ENCODE assay signal across 10 cellular contexts in genomic region chr17:81902653-81903414, GRCh38. TPM values are rescaled to one million over a fixed set of nuclear protein-coding genes. Genes with fewer than 3 reads are reported as not detected.
DNase-seq lines count a peak whose midpoint lies in the region; ATAC-seq lines count a peak whose summit lies in the region.
"Had no signal": no experiment of that assay in that cellular context is flagged by ENCODE, and none has a peak within 500 bp of the region (broad histone marks: within the 10 kb centered on the region; RNA-seq: fewer than 3 reads in every experiment).

No MANE protein-coding gene starts in this region.

- no peak overlapping the region for H3K27ac Mint-ChIP-seq in activated T-cell treated with anti-CD3 and anti-CD28 coated beads, Interleukin-2, amount 50 U/mL, for 72 hours
- no peak overlapping the region for H3K27ac Mint-ChIP-seq in effector memory CD8-positive, alpha-beta T cell

- peak overlapping the region; percentile 74 for H4K8ac ChIP-seq in mesenchymal stem cell (ENCODE audit: low read length)

- H3K4me2 ChIP-seq in mesenchymal stem cell (ENCODE audit: low read length, poor library complexity, severe bottlenecking) = peak overlapping the region; percentile 70

- H3K4ac ChIP-seq in mesenchymal stem cell (ENCODE audit: low read depth in 1 of 2, low read length in 2 of 2) = peak overlapping the region in 1 of 2 experiments; percentile 64

- no peak overlapping the region for H2BK120ac ChIP-seq in mesenchymal stem cell (ENCODE audit: low read depth, low read length)

- H3K9me3 Mint-ChIP-seq in activated T-cell treated with anti-CD3 and anti-CD28 coated beads, Interleukin-2, amount 50 U/mL, for 72 hours = no peaks in the 10 kb centered on the region
- H3K9me3 Mint-ChIP-seq in effector memory CD8-positive, alpha-beta T cell = no peaks in the 10 kb centered on the region

- peak overlapping the region; percentile 34 for H2AFZ ChIP-seq in mesenchymal stem cell (ENCODE audit: low read depth, low read length)

- H3K36me3 Mint-ChIP-seq in activated T-cell treated with anti-CD3 and anti-CD28 coated beads, Interleukin-2, amount 50 U/mL, for 72 hours (ENCODE audit: insufficient read depth in 2 of 2) = peaks cover 0 to 6% of the 10 kb centered on the region in 2 donors
- H3K36me3 Mint-ChIP-seq in effector memory CD8-positive, alpha-beta T cell (ENCODE audit: insufficient read depth) = peaks cover 19% of the 10 kb centered on the region

- H3K23ac ChIP-seq in mesenchymal stem cell (ENCODE audit: low read length in 2 of 2) = peak overlapping the region in 1 of 2 experiments; percentile 85

- no peaks in the 10 kb centered on the region for H3K4me1 Mint-ChIP-seq in activated T-cell treated with anti-CD3 and anti-CD28 coated beads, Interleukin-2, amount 50 U/mL, for 72 hours (ENCODE audit: low read depth)
- H3K4me1 Mint-ChIP-seq in effector memory CD8-positive, alpha-beta T cell (ENCODE audit: low read depth in 2 of 2) = peaks cover 0 to 7% of the 10 kb centered on the region in 2 donors

- no peak for DNase-seq in activated T-cell treated with anti-CD3 and anti-CD28 coated beads, Interleukin-2, amount 50 U/mL, for 72 hours
- DNase-seq in activated T-cell treated with anti-CD3 and anti-CD28 coated beads, Interleukin-2, amount 50 U/mL, for 1 hour = no peak
- DNase-seq in effector memory CD8-positive, alpha-beta T cell = no peak
- DNase-seq in mesenchymal stem cell (no peak), AG08395 (ENCODE audit: low spot score) (no peak), SW 1271 (lab: John Stamatoyannopoulos, UW) (no peak)
- DNase-seq in activated effector memory CD4-positive, alpha-beta T cell treated with anti-CD3 and anti-CD28 coated beads, Interleukin-2, amount 50 U/mL, for 16 hours = no peak
- DNase-seq: activated CD4-positive, CD25-positive, alpha-beta regulatory T cell treated with anti-CD3 and anti-CD28 coated beads, Interleukin-2, amount 50 U/mL, for 72 hours had no signal

- H2BK12ac ChIP-seq in mesenchymal stem cell (ENCODE audit: low read length in 2 of 2) = no peak overlapping the region

- no peaks in the 10 kb centered on the region for H3K9me3 ChIP-seq in mesenchymal stem cell (ENCODE audit: control insufficient read depth, low read length)

- H3K9ac ChIP-seq in mesenchymal stem cell (ENCODE audit: low read length) = no peak overlapping the region

- H3K27ac ChIP-seq in mesenchymal stem cell (ENCODE audit: low read length, poor library complexity, severe bottlenecking) = no peak overlapping the region
- H3K27ac ChIP-seq in urinary bladder (ENCODE audit: low read depth) = no peak overlapping the region
- H3K27ac ChIP-seq: foreskin keratinocyte had no signal

- peaks cover 12% of the 10 kb centered on the region for H3K27me3 Mint-ChIP-seq in activated T-cell treated with anti-CD3 and anti-CD28 coated beads, Interleukin-2, amount 50 U/mL, for 72 hours (ENCODE audit: low read depth)
- H3K27me3 Mint-ChIP-seq in effector memory CD8-positive, alpha-beta T cell = peaks cover 8 to 12% of the 10 kb centered on the region in 2 donors

- peak overlapping the region; percentile 23 for H2BK15ac ChIP-seq in mesenchymal stem cell (ENCODE audit: low read depth, poor library complexity, severe bottlenecking)

- H4K91ac ChIP-seq in mesenchymal stem cell (ENCODE audit: low read length) = peak overlapping the region; percentile 22

- peak overlapping the region in 1 of 2 experiments; percentile 36 for H3K14ac ChIP-seq in mesenchymal stem cell (ENCODE audit: low read length in 2 of 2)

- H3K18ac ChIP-seq in mesenchymal stem cell (ENCODE audit: low read depth in 1 of 2, low read length in 2 of 2) = peak overlapping the region; percentile 47 to 65

- peaks cover 0 to 8% of the 10 kb centered on the region in 2 experiments for H3K27me3 ChIP-seq in mesenchymal stem cell (ENCODE audit: control insufficient read depth in 1 of 2, insufficient read depth in 1 of 2, low read length in 2 of 2)

- H3K79me1 ChIP-seq in mesenchymal stem cell (replicated peaks; ENCODE audit: low read length, poor library complexity, severe bottlenecking) = peaks cover 17% of the 10 kb centered on the region

- ATAC-seq in activated T-cell treated with anti-CD3 and anti-CD28 coated beads, Interleukin-2, amount 50 U/mL, for 72 hours (replicated peaks in 1 of 2) = peak; percentile 22 to 40
- ATAC-seq in effector memory CD8-positive, alpha-beta T cell (replicated peaks) = peak; percentile 52
- ATAC-seq: foreskin keratinocyte had no signal

- H3K4me3 Mint-ChIP-seq in activated T-cell treated with anti-CD3 and anti-CD28 coated beads, Interleukin-2, amount 50 U/mL, for 72 hours = no peak overlapping the region
- no peak overlapping the region for H3K4me3 Mint-ChIP-seq in effector memory CD8-positive, alpha-beta T cell

- WGBS in mesenchymal stem cell = 46% methylated on average over 45 of the region's 47 CpGs
- WGBS in urinary bladder = 36% methylated on average over 47 of the region's 47 CpGs

- H2BK5ac ChIP-seq in mesenchymal stem cell (ENCODE audit: low read depth, low read length, poor library complexity, severe bottlenecking) = no peak overlapping the region

- H3K36me3 ChIP-seq in mesenchymal stem cell (ENCODE audit: control insufficient read depth in 1 of 2, insufficient read depth in 2 of 2, low read depth in 1 of 2, low read length in 2 of 2) (peaks cover 50 to 79% of the 10 kb centered on the region in 2 experiments), urinary bladder (ENCODE audit: insufficient read depth) (peaks cover 3% of the 10 kb centered on the region)

- H3K4me1 ChIP-seq in mesenchymal stem cell (ENCODE audit: control insufficient read depth, insufficient read depth, low read depth, low read length) (peaks cover 38% of the 10 kb centered on the region), urinary bladder (ENCODE audit: insufficient read depth) (no peaks in the 10 kb centered on the region)

- peak overlapping the region in 1 of 2 experiments; percentile 55 for H3K4me3 ChIP-seq in mesenchymal stem cell (ENCODE audit: insufficient read depth in 1 of 2, low read depth in 1 of 2, low read length in 2 of 2)
- peak overlapping the region; percentile 25 for H3K4me3 ChIP-seq in urinary bladder (ENCODE audit: low read depth, low read length)

- no peak overlapping the region for H2AK5ac ChIP-seq in mesenchymal stem cell (ENCODE audit: low read length, severe bottlenecking)

RNA-seq across cellular contexts. Expression of gene NPB, which starts 0.8 kb away (rescaled TPM):
- under 1 TPM in 1 of 2 donors, not detected in 1; 0.19 TPM for total RNA-seq in activated T-cell treated with anti-CD3 and anti-CD28 coated beads, Interleukin-2, amount 50 U/mL, for 72 hours
- polyA plus RNA-seq in mesenchymal stem cell (2013, experiment 1 of 2) = 0.68 TPM
- 1.1 TPM for polyA plus RNA-seq in mesenchymal stem cell (2013, experiment 2 of 2)
- 0.69 TPM for total RNA-seq in urinary bladder
- 0.85 TPM for polyA plus RNA-seq in urinary bladder

RNA-seq across cellular contexts. Expression of gene PCYT2, which starts 8.4 kb away (rescaled TPM):
- 10 to 100 TPM; 13.9 to 14.2 TPM for total RNA-seq in activated T-cell treated with anti-CD3 and anti-CD28 coated beads, Interleukin-2, amount 50 U/mL, for 72 hours
- polyA plus RNA-seq in mesenchymal stem cell (2013, experiment 1 of 2) = 50.1 TPM
- 48.6 TPM for polyA plus RNA-seq in mesenchymal stem cell (2013, experiment 2 of 2)
- 9.8 TPM for total RNA-seq in urinary bladder
- polyA plus RNA-seq in urinary bladder = 36.0 TPM

RNA-seq across cellular contexts. Expression of gene ANAPC11, which starts 11.3 kb away (rescaled TPM):
- 100 to 1,000 TPM in 1 of 2 donors, 10 to 100 TPM in 1; 78.5 to 106 TPM for total RNA-seq in activated T-cell treated with anti-CD3 and anti-CD28 coated beads, Interleukin-2, amount 50 U/mL, for 72 hours
- polyA plus RNA-seq in mesenchymal stem cell (2013, experiment 1 of 2) = 263 TPM
- polyA plus RNA-seq in mesenchymal stem cell (2013, experiment 2 of 2) = 272 TPM
- total RNA-seq in urinary bladder = 51.6 TPM
- polyA plus RNA-seq in urinary bladder = 245 TPM

RNA-seq across cellular contexts. Expression of gene ALYREF, which starts 11.4 kb away (rescaled TPM):
- total RNA-seq in activated T-cell treated with anti-CD3 and anti-CD28 coated beads, Interleukin-2, amount 50 U/mL, for 72 hours = 100 to 1,000 TPM in 1 of 2 donors, 10 to 100 TPM in 1; 95.9 to 122 TPM
- 44.0 TPM for polyA plus RNA-seq in mesenchymal stem cell (2013, experiment 1 of 2)
- 42.6 TPM for polyA plus RNA-seq in mesenchymal stem cell (2013, experiment 2 of 2)
- total RNA-seq in urinary bladder = 51.3 TPM
- polyA plus RNA-seq in urinary bladder = 47.6 TPM

RNA-seq across cellular contexts. Expression of gene SIRT7, which starts 15.1 kb away (rescaled TPM):
- total RNA-seq in activated T-cell treated with anti-CD3 and anti-CD28 coated beads, Interleukin-2, amount 50 U/mL, for 72 hours = 10 to 100 TPM; 42.2 to 44.2 TPM
- polyA plus RNA-seq in mesenchymal stem cell (2013, experiment 1 of 2) = 9.5 TPM
- polyA plus RNA-seq in mesenchymal stem cell (2013, experiment 2 of 2) = 8.5 TPM
- total RNA-seq in urinary bladder = 3.9 TPM
- polyA plus RNA-seq in urinary bladder = 22.7 TPM
